ENCODE assay signal across 35 cellular contexts in the genomic region with DNA sequence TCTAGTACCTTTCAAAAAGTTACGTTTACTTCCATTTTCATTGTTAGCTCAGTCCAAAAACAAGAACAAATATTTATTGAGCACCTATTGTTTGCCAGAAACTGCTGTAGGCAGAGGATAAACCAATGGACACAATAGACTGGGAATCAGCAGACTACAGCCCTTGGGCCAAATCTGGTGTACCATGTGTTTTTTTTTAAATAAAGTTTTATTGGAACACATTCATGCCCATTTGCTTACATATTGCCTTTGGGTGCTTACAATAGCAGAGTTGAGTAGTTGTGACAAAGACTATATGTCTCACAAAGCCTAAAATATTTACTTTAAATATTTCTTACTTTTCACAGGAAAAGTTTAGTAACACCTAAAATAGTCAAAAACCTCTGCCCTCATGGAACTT.
"Had no signal": no experiment of that assay in that cellular context is flagged by ENCODE, and none has a peak within 500 bp of the region (broad histone marks: within the 10 kb centered on the region; RNA-seq: fewer than 3 reads in every experiment).

No MANE protein-coding gene starts in this region.

- H3K36me3 ChIP-seq: MG63 had no signal

- H3K9me3 ChIP-seq: MG63 had no signal

- H3K27me3 ChIP-seq: MG63 had no signal

- H3K4me3 ChIP-seq: MG63 had no signal

- DNase-seq: Karpas-422, Kasumi-1, MG63, MM.1S, MV-4-11, NCI-H1048, NCI-H1092, NCI-H1092 treated with DMSO at 0.1 percent for 48 hours, NCI-H1105, NCI-H1105 treated with DMSO at 0.1 percent for 48 hours, NCI-H1417, NCI-H1417 treated with DMSO at 0.1 percent for 48 hours, NCI-H1436, NCI-H1436 treated with DMSO at 0.1 percent for 48 hours, NCI-H146, NCI-H1694, NCI-H1694 treated with DMSO at 0.1 percent for 48 hours, NCI-H187, NCI-H187 treated with DMSO at 0.1 percent for 48 hours, NCI-H1930, NCI-H2029 treated with DMSO at 0.1 percent for 48 hours, NCI-H2081, NCI-H2081 treated with DMSO at 0.1 percent for 48 hours, NCI-H2107, NCI-H2171, NCI-H2171 treated with DMSO at 0.1 percent for 48 hours, NCI-H2227 treated with DMSO at 0.1 percent for 48 hours, NCI-H226, NCI-H345, NCI-H446, NCI-H446 treated with DMSO at 0.1 percent for 48 hours, NCI-H510A, NCI-H510A treated with DMSO at 0.1 percent for 48 hours, NCI-H524, NCI-H524 treated with DMSO at 0.1 percent for 48 hours had no signal
